In the genomic region with DNA sequence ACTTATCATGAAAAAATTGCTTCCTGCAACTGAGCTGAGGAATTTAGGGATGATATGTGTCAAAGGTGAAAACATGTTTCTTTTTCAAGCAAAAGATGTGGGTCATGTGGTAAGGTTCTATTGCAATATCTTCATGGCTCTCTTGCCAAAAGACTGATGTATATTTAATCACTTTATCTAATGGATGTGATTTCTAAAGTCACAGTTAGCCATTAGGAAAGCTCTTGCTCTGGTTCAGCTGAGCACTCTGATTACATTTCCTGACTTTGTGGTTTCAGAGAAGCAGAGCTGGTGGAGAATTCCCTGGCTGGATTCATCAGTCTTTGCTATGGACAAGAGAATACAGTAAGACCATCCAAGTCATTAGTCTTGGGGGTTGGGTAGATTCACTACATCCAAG, we compare ENCODE assay signal across 27 cellular contexts. TPM values are rescaled to one million over a fixed set of nuclear protein-coding genes. Genes with fewer than 3 reads are reported as not detected.
DNase-seq lines count a peak whose midpoint lies in the region; ATAC-seq, FAIRE-seq and TF ChIP-seq lines count a peak whose summit lies in the region.
"Had no signal": no experiment of that assay in that cellular context is flagged by ENCODE, and none has a peak within 500 bp of the region (broad histone marks: within the 10 kb centered on the region; RNA-seq: fewer than 3 reads in every experiment).

No MANE protein-coding gene starts in this region.

- intact Hi-C loops in left colon (cut with DNase I, micrococcal nuclease) = no loop called here

- ATAC-seq in left colon (peak; percentile 71), HG03039 (IDR thresholded peaks at IDR 0.05; ENCODE audit: unreplicated experiment) (no peak)
- ATAC-seq: effector memory CD8-positive, alpha-beta T cell; esophagus mucosa; left lung; Right ventricle myocardium inferior had no signal

- TF ChIP-seq POLR2A in GM12891 (IDR thresholded peaks at IDR 0.05; ENCODE audit: low read depth, low read length) = no peak

- no peak for TF ChIP-seq CTCF in chondrocyte (IDR thresholded peaks at IDR 0.05)
- TF ChIP-seq CTCF in coronary artery (IDR thresholded peaks at IDR 0.05) = no peak

- FAIRE-seq in GM12891 (lab: Jason Lieb, UNC) = no peak

- H3K4me1 Mint-ChIP-seq in chondrocyte (ENCODE audit: low read depth) = peaks cover 59% of the 10 kb centered on the region
- H3K4me1 Mint-ChIP-seq: activated naive CD4-positive, alpha-beta T cell treated with anti-CD3 and anti-CD28 coated beads, Interleukin-2, amount 10 ng/mL, durations not matched to agents 7 days and 5 days; nephron progenitor cell had no signal

- no peak overlapping the region for H3K4me3 ChIP-seq in coronary artery
- H3K4me3 ChIP-seq: left lung, sigmoid colon had no signal

- no peaks in the 10 kb centered on the region for H3K36me3 Mint-ChIP-seq in chondrocyte (ENCODE audit: low read depth)
- H3K36me3 Mint-ChIP-seq: activated naive CD4-positive, alpha-beta T cell treated with anti-CD3 and anti-CD28 coated beads, Interleukin-2, amount 10 ng/mL, durations not matched to agents 7 days and 5 days had no signal

- H3K4me3 Mint-ChIP-seq in chondrocyte (ENCODE audit: unreplicated experiment) = no peak overlapping the region
- H3K4me3 Mint-ChIP-seq: activated naive CD4-positive, alpha-beta T cell treated with anti-CD3 and anti-CD28 coated beads, Interleukin-2, amount 10 ng/mL, durations not matched to agents 7 days and 5 days; effector memory CD8-positive, alpha-beta T cell; nephron progenitor cell had no signal

- H3K27ac ChIP-seq in coronary artery = no peak overlapping the region
- H3K27ac ChIP-seq: left lung, sigmoid colon had no signal

- H3K27ac Mint-ChIP-seq in chondrocyte (ENCODE audit: unreplicated experiment) = peak overlapping the region; percentile 68
- H3K27ac Mint-ChIP-seq: activated naive CD4-positive, alpha-beta T cell treated with anti-CD3 and anti-CD28 coated beads, Interleukin-2, amount 10 ng/mL, durations not matched to agents 7 days and 5 days; effector memory CD8-positive, alpha-beta T cell; nephron progenitor cell had no signal

- DNase-seq in EH (ENCODE audit: low read depth) (peak; percentile 81), NCI-H69 (lab: John Stamatoyannopoulos, UW) (peak; percentile 11), chondrocyte (ENCODE audit: low spot score) (no peak), left colon (no peak), GM12891 (ENCODE audit: insufficient read length, low spot score) (no peak), coronary artery (ENCODE audit: low spot score) (no peak), NCI-H2107 (lab: John Stamatoyannopoulos, UW) (no peak)
- DNase-seq: activated CD4-positive, alpha-beta T cell treated with anti-CD3 and anti-CD28 coated beads for 1 hour; activated naive CD4-positive, alpha-beta T cell treated with anti-CD3 and anti-CD28 coated beads, Interleukin-2, amount 10 ng/mL, durations not matched to agents 7 days and 5 days; anterior cingulate cortex; cerebellar nuclear complex; COR-L47; effector memory CD8-positive, alpha-beta T cell; GOT3; head of caudate nucleus; left lung; NCI-H146; NCI-H748 treated with DMSO at 0.1 percent for 48 hours; nephron progenitor cell; sigmoid colon; stimulated activated CD4-positive, alpha-beta T cell treated with anti-CD3 and anti-CD28 coated beads, Interleukin-15, amount 100 ng/mL, for 24 hours; stimulated activated CD8-positive, alpha-beta memory T cell treated with anti-CD3 and anti-CD28 coated beads, Interleukin-4, amount 100 ng/mL, for 48 hours; trophoblast cell had no signal

- no peaks in the 10 kb centered on the region for H3K9me3 Mint-ChIP-seq in chondrocyte (ENCODE audit: low read depth)
- H3K9me3 Mint-ChIP-seq: activated naive CD4-positive, alpha-beta T cell treated with anti-CD3 and anti-CD28 coated beads, Interleukin-2, amount 10 ng/mL, durations not matched to agents 7 days and 5 days; nephron progenitor cell had no signal

- no peaks in the 10 kb centered on the region for H3K27me3 Mint-ChIP-seq in chondrocyte (ENCODE audit: low read depth)
- H3K27me3 Mint-ChIP-seq: activated naive CD4-positive, alpha-beta T cell treated with anti-CD3 and anti-CD28 coated beads, Interleukin-2, amount 10 ng/mL, durations not matched to agents 7 days and 5 days; effector memory CD8-positive, alpha-beta T cell had no signal

TF ChIP-seq in GM12891, 5 proteins besides CTCF, POLR2A, EP300 and RAD21:
- TF ChIP-seq POLR2AphosphoS5 (IDR thresholded peaks at IDR 0.05; ENCODE audit: low read depth, low read length) (no peak), PAX5 (IDR thresholded peaks at IDR 0.05; ENCODE audit: insufficient read depth, low read length, severe bottlenecking) (no peak), SPI1 (IDR thresholded peaks at IDR 0.05; ENCODE audit: low read depth, low read length) (no peak), POU2F2 (IDR thresholded peaks at IDR 0.05; ENCODE audit: low read depth, low read length) (no peak)

RNA-seq across cellular contexts. Expression of gene SCN9A, which starts 24.4 kb away (rescaled TPM):
- total RNA-seq in chondrocyte = 30.1 to 32.8 TPM (median 31.0 TPM) in 3 replicates
- 10 to 100 TPM; 13.4 to 14.4 TPM for total RNA-seq in left colon
- 0.03 TPM for polyA plus RNA-seq in GM12891 (2012; ENCODE audit: low read depth, missing spikeins)
- total RNA-seq: OCI-LY7 had no signal

Comparison
In these comparisons a context has a peak if more than half of its experiments do, and no peak if none do; other contexts are left out.
1. DNase-seq: peak in EH (single experiment) and NCI-H69 (single experiment); none in chondrocyte (single experiment), left colon (0 of 2), GM12891 (single experiment), coronary artery (single experiment) and NCI-H2107 (single experiment).